ENCODE assay signal across 1 cellular context in the genomic region with DNA sequence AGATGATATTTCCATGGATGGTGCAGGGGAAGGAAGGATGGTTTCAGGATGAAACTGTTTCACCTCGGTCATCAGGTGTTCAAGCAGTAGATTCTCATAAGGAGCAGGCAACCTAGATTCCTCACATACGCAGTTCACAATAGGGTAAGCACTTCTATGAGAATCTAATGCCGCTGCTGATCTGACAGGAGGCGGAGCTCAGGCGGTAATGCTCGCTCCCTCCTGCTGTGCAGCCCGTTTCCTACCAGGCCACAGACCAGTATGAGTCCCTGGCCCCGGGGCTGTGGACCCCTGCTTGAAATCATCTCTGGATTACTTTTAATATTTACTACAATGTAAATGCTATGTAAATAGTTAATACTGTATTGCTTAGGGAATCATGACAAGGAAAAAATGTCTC.
TF ChIP-seq lines count a peak whose summit lies in the region.

No MANE protein-coding gene starts in this region.

TF ChIP-seq in IMR-90, 13 proteins besides CTCF, POLR2A, EP300 and RAD21:
- no peak for TF ChIP-seq RCOR1 (IDR thresholded peaks at IDR 0.05; ENCODE audit: insufficient replicate concordance, low read length)
- TF ChIP-seq SMC3 (IDR thresholded peaks at IDR 0.05; ENCODE audit: low read depth, low read length): no peak
- TF ChIP-seq CHD1 (IDR thresholded peaks at IDR 0.05; ENCODE audit: low read depth, low read length): no peak
- no peak for TF ChIP-seq MXI1 (IDR thresholded peaks at IDR 0.05; ENCODE audit: borderline replicate concordance, low read depth, low read length)
- TF ChIP-seq MAZ (IDR thresholded peaks at IDR 0.05; ENCODE audit: borderline replicate concordance, low read depth, low read length): no peak
- no peak for TF ChIP-seq FOS (IDR thresholded peaks at IDR 0.05; ENCODE audit: low read depth, low read length)
- TF ChIP-seq, protein P1, sequence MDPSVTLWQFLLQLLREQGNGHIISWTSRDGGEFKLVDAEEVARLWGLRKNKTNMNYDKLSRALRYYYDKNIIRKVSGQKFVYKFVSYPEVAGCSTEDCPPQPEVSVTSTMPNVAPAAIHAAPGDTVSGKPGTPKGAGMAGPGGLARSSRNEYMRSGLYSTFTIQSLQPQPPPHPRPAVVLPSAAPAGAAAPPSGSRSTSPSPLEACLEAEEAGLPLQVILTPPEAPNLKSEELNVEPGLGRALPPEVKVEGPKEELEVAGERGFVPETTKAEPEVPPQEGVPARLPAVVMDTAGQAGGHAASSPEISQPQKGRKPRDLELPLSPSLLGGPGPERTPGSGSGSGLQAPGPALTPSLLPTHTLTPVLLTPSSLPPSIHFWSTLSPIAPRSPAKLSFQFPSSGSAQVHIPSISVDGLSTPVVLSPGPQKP (IDR thresholded peaks at IDR 0.05; ENCODE audit: borderline replicate concordance, low read depth, low read length): no peak
- no peak for TF ChIP-seq BHLHE40 (IDR thresholded peaks at IDR 0.05; ENCODE audit: low read depth, low read length)
- TF ChIP-seq, protein P2, sequence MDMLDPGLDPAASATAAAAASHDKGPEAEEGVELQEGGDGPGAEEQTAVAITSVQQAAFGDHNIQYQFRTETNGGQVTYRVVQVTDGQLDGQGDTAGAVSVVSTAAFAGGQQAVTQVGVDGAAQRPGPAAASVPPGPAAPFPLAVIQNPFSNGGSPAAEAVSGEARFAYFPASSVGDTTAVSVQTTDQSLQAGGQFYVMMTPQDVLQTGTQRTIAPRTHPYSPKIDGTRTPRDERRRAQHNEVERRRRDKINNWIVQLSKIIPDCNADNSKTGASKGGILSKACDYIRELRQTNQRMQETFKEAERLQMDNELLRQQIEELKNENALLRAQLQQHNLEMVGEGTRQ (IDR thresholded peaks at IDR 0.05; ENCODE audit: low read depth, low read length): no peak
- TF ChIP-seq CEBPB (IDR thresholded peaks at IDR 0.05; ENCODE audit: low read depth, low read length): no peak
- TF ChIP-seq NFE2L2 (IDR thresholded peaks at IDR 0.05; ENCODE audit: low read depth, low read length): no peak
- no peak for TF ChIP-seq MAFK (IDR thresholded peaks at IDR 0.05; ENCODE audit: low read depth, low read length)
